In genomic region chr1:168225476-168226190, GRCh38 we compare ENCODE assay signal across 8 cellular contexts. TPM values are rescaled to one million over a fixed set of nuclear protein-coding genes. Genes with fewer than 3 reads are reported as not detected.
DNase-seq lines count a peak whose midpoint lies in the region; ATAC-seq and TF ChIP-seq lines count a peak whose summit lies in the region.

Gene SFT2D2, plus strand, starts transcription at chr1:168226004. Its CDS starts 76 bp downstream, at chr1:168226080.

- no peak for TF ChIP-seq CTCF in Caco-2 (IDR thresholded peaks at IDR 0.05; ENCODE audit: insufficient read depth in 1 of 2, low read depth in 1 of 2, low read length in 1 of 2, severe bottlenecking in 1 of 2, unreplicated experiment in 1 of 2)
- no peak for TF ChIP-seq CTCF in OCI-LY3 (IDR thresholded peaks at IDR 0.05; ENCODE audit: low read depth, low read length)
- TF ChIP-seq CTCF in epithelial cell of esophagus (IDR thresholded peaks at IDR 0.05; ENCODE audit: insufficient read depth, low read depth, low read length, missing control alignments), result no peak
- TF ChIP-seq CTCF in mucosa of descending colon (IDR thresholded peaks at IDR 0.05), result no peak

- H2AFZ ChIP-seq in OCI-LY3 (ENCODE audit: low read depth, low read length), result peak within 1 kb of the TSS; percentile 91

- H3K4me3 ChIP-seq in Caco-2 (ENCODE audit: low read depth, low read length) (peak within 1 kb of the TSS; percentile 93), OCI-LY3 (ENCODE audit: low read length) (peak within 1 kb of the TSS; percentile 89), epithelial cell of esophagus (ENCODE audit: low read length) (peak within 1 kb of the TSS; percentile 83), mucosa of descending colon (peak within 1 kb of the TSS; percentile 94)

- H4K20me1 ChIP-seq in OCI-LY3 (ENCODE audit: insufficient read depth, low read length), result peaks cover 32% of the 10 kb centered on the region

- POLR2A ChIA-PET in Caco-2 (lab: Charles Lee), result interaction anchor here (0.5 to 1.5 kb wide), 5 partner anchors 10 to 289 kb away, joined by 3 to 9 read pairs (median 3); partner anchors contain the start of gene MPC2

- peak within 1 kb of the TSS; percentile 62 for H3K27ac ChIP-seq in OCI-LY3 (ENCODE audit: low read length)

- H3K9me3 ChIP-seq in Caco-2 (no peaks in the 10 kb centered on the region), OCI-LY3 (ENCODE audit: insufficient read depth, low read length) (no peaks in the 10 kb centered on the region), mucosa of descending colon (no peaks in the 10 kb centered on the region)

- H3K36me3 ChIP-seq in Caco-2 (ENCODE audit: control insufficient read depth, insufficient read depth, low read length), result no peaks in the 10 kb centered on the region
- peaks cover 25% of the 10 kb centered on the region for H3K36me3 ChIP-seq in OCI-LY3 (replicated peaks; ENCODE audit: low read depth, low read length)
- H3K36me3 ChIP-seq in mucosa of descending colon (ENCODE audit: low read depth), result no peaks in the 10 kb centered on the region

- ATAC-seq in GM21367 (IDR thresholded peaks at IDR 0.05; ENCODE audit: unreplicated experiment) (peak; percentile 71), mucosa of descending colon (peak; percentile 99)

- peak within 1 kb of the TSS; percentile 92 for H3K4me3 Mint-ChIP-seq in Caco-2 (ENCODE audit: unreplicated experiment)

- intact Hi-C loops in Caco-2 (cut with micrococcal nuclease; ENCODE audit: unreplicated experiment), result loop anchor here (2.0 to 5.0 kb wide), 2 partner anchors 47 to 143 kb away; partner anchors contain the start of gene TIPRL
- intact Hi-C loops in mucosa of descending colon (cut with DNase I, micrococcal nuclease), result no loop called here

- H3K4me1 ChIP-seq in Caco-2 (peaks cover 19% of the 10 kb centered on the region), OCI-LY3 (ENCODE audit: low read length) (peaks cover 30% of the 10 kb centered on the region), mucosa of descending colon (ENCODE audit: low read depth) (peaks cover 18% of the 10 kb centered on the region)

- peak; percentile 74 to 88 for DNase-seq in Caco-2
- DNase-seq in HUDEP-2 (lab: John Stamatoyannopoulos, UW; ENCODE audit: unreplicated experiment in 76 of 76), result peak in 70 of 76 experiments; percentile 20 to 81 (median 59)
- DNase-seq in activated T-cell treated with anti-CD3 and anti-CD28 coated beads for 1 hour (ENCODE audit: low read depth), result peak; percentile 69
- peak; percentile 83 for DNase-seq in epithelial cell of esophagus (ENCODE audit: low read depth)
- peak; percentile 85 to 89 (median 89) for DNase-seq in mucosa of descending colon
- DNase-seq in stimulated activated CD8-positive, alpha-beta memory T cell treated with anti-CD3 and anti-CD28 coated beads, Interleukin-4, amount 100 ng/mL, for 24 hours (ENCODE audit: low read depth), result peak; percentile 70

- BruUV-seq in Caco-2 (replicated peaks; lab: Mats Ljungman, UMichigan), result TSS peak; percentile 93

- no peaks in the 10 kb centered on the region for H3K27me3 ChIP-seq in Caco-2 (replicated peaks; ENCODE audit: control insufficient read depth, insufficient read depth, low read length)
- H3K27me3 ChIP-seq in OCI-LY3 (ENCODE audit: low read depth, low read length), result no peaks in the 10 kb centered on the region

- peaks cover 16% of the 10 kb centered on the region for H3K9me3 Mint-ChIP-seq in Caco-2 (ENCODE audit: unreplicated experiment)

- H3K9ac ChIP-seq in OCI-LY3 (ENCODE audit: low read length), result peak within 1 kb of the TSS; percentile 90

- H3K79me2 ChIP-seq in OCI-LY3 (ENCODE audit: low read length), result peaks cover 48% of the 10 kb centered on the region

- H3K4me1 Mint-ChIP-seq in Caco-2 (ENCODE audit: low read depth, unreplicated experiment), result peaks cover 23% of the 10 kb centered on the region

- H3K36me3 Mint-ChIP-seq in Caco-2 (ENCODE audit: insufficient read depth, unreplicated experiment), result peaks cover 7% of the 10 kb centered on the region

- peak within 1 kb of the TSS; percentile 89 for H3K27ac Mint-ChIP-seq in Caco-2 (ENCODE audit: unreplicated experiment)

- H3K4me2 ChIP-seq in OCI-LY3 (ENCODE audit: low read length), result peak within 1 kb of the TSS; percentile 73

- no peaks in the 10 kb centered on the region for H3K27me3 Mint-ChIP-seq in Caco-2 (ENCODE audit: insufficient read depth, unreplicated experiment)

- CTCF ChIA-PET in Caco-2 (lab: Charles Lee), result interaction anchor here (0.6 to 2.8 kb wide), 6 partner anchors 9 to 123 kb away, joined by 3 to 19 read pairs (median 5); partner anchors contain the start of gene GPR161

RNA-seq across cellular contexts. Expression of gene SFT2D2, which starts in this region (rescaled TPM):
- total RNA-seq in Caco-2 (2022) (58.7 and 59.3 TPM in 2 replicates), mucosa of descending colon (10 to 100 TPM; 62.0 to 87.0 (median 70.6) TPM)

Comparison
In these comparisons a context has a peak if more than half of its experiments do, and no peak if none do; other contexts are left out.
1. Peak in every context shown above with its lines: DNase-seq, ATAC-seq, H3K4me3 ChIP-seq and H3K27ac ChIP-seq.